9 cellular contexts compared by ENCODE assay signal in the genomic region with DNA sequence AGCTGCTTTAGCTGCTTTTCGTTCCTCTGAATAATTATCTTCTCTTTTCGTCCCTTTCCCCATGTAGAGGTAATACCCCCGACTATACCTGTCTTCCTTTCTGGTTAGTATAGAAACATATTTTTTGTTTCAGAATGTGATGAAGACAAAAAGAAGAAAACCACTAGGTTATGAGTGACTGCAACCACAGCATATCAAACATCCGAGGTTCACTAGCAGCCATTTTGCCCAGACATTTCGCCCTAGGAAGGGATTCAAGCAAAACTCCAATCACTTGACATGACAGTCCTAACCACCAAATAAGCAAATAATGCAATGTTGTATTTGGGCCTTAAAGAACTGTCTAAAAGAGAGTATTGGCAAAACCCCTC. TPM values are rescaled to one million over a fixed set of nuclear protein-coding genes. Genes with fewer than 3 reads are reported as not detected.
DNase-seq lines count a peak whose midpoint lies in the region; ATAC-seq and TF ChIP-seq lines count a peak whose summit lies in the region.
"Had no signal": no experiment of that assay in that cellular context is flagged by ENCODE, and none has a peak within 500 bp of the region (broad histone marks: within the 10 kb centered on the region; RNA-seq: fewer than 3 reads in every experiment).

No MANE protein-coding gene starts in this region.

- no peak overlapping the region for H3K4ac ChIP-seq in mesendoderm (ENCODE audit: low read depth, low read length)

- peak overlapping the region; percentile 63 for H3K27ac ChIP-seq in A673 (ENCODE audit: low read depth, low read length, poor library complexity, severe bottlenecking)
- H3K27ac ChIP-seq in mesendoderm (ENCODE audit: low read depth, low read length) = no peak overlapping the region

- H3K56ac ChIP-seq in mesendoderm (ENCODE audit: low read length) = no peak overlapping the region

- H2AK5ac ChIP-seq in mesendoderm (ENCODE audit: low read length) = no peak overlapping the region

- no peaks in the 10 kb centered on the region for H3K9me3 ChIP-seq in A673 (ENCODE audit: low read depth, low read length, poor library complexity, severe bottlenecking)

- peaks cover 99% of the 10 kb centered on the region for H3K79me2 ChIP-seq in mesendoderm (ENCODE audit: control insufficient read depth, insufficient read depth, low read length)

- H4K5ac ChIP-seq in mesendoderm (ENCODE audit: low read length) = no peak overlapping the region

- H2BK15ac ChIP-seq in mesendoderm (replicated peaks; ENCODE audit: low read depth) = no peak overlapping the region

- H3K9ac ChIP-seq in mesendoderm (ENCODE audit: low read length) = peak overlapping the region; percentile 20

- no TSS peak for BruUV-seq in A673 (replicated peaks; lab: Mats Ljungman, UMichigan)

- H3K23ac ChIP-seq in mesendoderm (ENCODE audit: low read length) = no peak overlapping the region

- CTCF ChIA-PET in A673 (lab: Charles Lee) = no interaction called here

- H2BK5ac ChIP-seq in mesendoderm (ENCODE audit: low read length) = no peak overlapping the region

- H3K4me1 ChIP-seq in A673 (ENCODE audit: insufficient read depth, low read length, poor library complexity, severe bottlenecking) (peaks cover 64% of the 10 kb centered on the region), mesendoderm (ENCODE audit: control insufficient read depth, low read depth, low read length) (peaks cover 23% of the 10 kb centered on the region)

- WGBS in mesendoderm (ENCODE audit: extremely low coverage, insufficient coverage, low lambda C conversion rate) = no CpG with 5 or more reads among the region's 5 CpGs

- H3K4me3 ChIP-seq in A673 (ENCODE audit: low read depth, low read length, poor library complexity, severe bottlenecking) (no peak overlapping the region), mesendoderm (ENCODE audit: low read length) (no peak overlapping the region)

- no peak for DNase-seq in A673 (ENCODE audit: low spot score)
- DNase-seq in activated T-helper 1 cell treated with anti-CD3 and anti-CD28 coated beads, Interleukin-12 subunit alpha, Interleukin-12 subunit beta, Interleukin-2, Interleukin-4 antibody, amounts not matched to agents 30 ng/mL and 10 ng/mL and 1 ng/mL, durations not matched to agents 14 hours and 24 hours and 36 hours (ENCODE audit: low spot score) = no peak
- DNase-seq in mesendoderm = no peak
- no peak for DNase-seq in cerebellar cortex (ENCODE audit: low spot score)
- DNase-seq in HCEC 1CT = no peak
- no peak for DNase-seq in NCI-H1930 (lab: John Stamatoyannopoulos, UW)
- DNase-seq: NCI-H446 treated with DMSO at 0.1 percent for 48 hours had no signal

- ATAC-seq in GM19452 (IDR thresholded peaks at IDR 0.05; ENCODE audit: unreplicated experiment) (peak; percentile 37), GM21526 (IDR thresholded peaks at IDR 0.05; ENCODE audit: low FRiP score, unreplicated experiment) (no peak)

- H3K18ac ChIP-seq in mesendoderm (ENCODE audit: low read length) = no peak overlapping the region

- peaks cover 82% of the 10 kb centered on the region for H3K4me1 Mint-ChIP-seq in activated T-helper 1 cell treated with anti-CD3 and anti-CD28 coated beads, Interleukin-12 subunit alpha, Interleukin-12 subunit beta, Interleukin-2, Interleukin-4 antibody, amounts not matched to agents 30 ng/mL and 10 ng/mL and 1 ng/mL, durations not matched to agents 14 hours and 24 hours and 36 hours (ENCODE audit: low read depth)

- peak overlapping the region; percentile 45 for H3K4me3 Mint-ChIP-seq in activated T-helper 1 cell treated with anti-CD3 and anti-CD28 coated beads, Interleukin-12 subunit alpha, Interleukin-12 subunit beta, Interleukin-2, Interleukin-4 antibody, amounts not matched to agents 30 ng/mL and 10 ng/mL and 1 ng/mL, durations not matched to agents 14 hours and 24 hours and 36 hours

- POLR2A ChIA-PET in A673 (lab: Charles Lee; ENCODE audit: low non-redundant PET) = no interaction called here

- no peak for TF ChIP-seq CTCF in A673 (conservative IDR thresholded peaks at IDR 0.05; ENCODE audit: low read depth, low read length)

- H2BK120ac ChIP-seq in mesendoderm (ENCODE audit: low read depth, low read length) = no peak overlapping the region

- H3K9me3 Mint-ChIP-seq in activated T-helper 1 cell treated with anti-CD3 and anti-CD28 coated beads, Interleukin-12 subunit alpha, Interleukin-12 subunit beta, Interleukin-2, Interleukin-4 antibody, amounts not matched to agents 30 ng/mL and 10 ng/mL and 1 ng/mL, durations not matched to agents 14 hours and 24 hours and 36 hours = no peaks in the 10 kb centered on the region

- no peak overlapping the region for H3K4me2 ChIP-seq in mesendoderm (ENCODE audit: low read length)

- peak overlapping the region; percentile 72 for H3K27ac Mint-ChIP-seq in activated T-helper 1 cell treated with anti-CD3 and anti-CD28 coated beads, Interleukin-12 subunit alpha, Interleukin-12 subunit beta, Interleukin-2, Interleukin-4 antibody, amounts not matched to agents 30 ng/mL and 10 ng/mL and 1 ng/mL, durations not matched to agents 14 hours and 24 hours and 36 hours

- H4K8ac ChIP-seq in mesendoderm (ENCODE audit: low read depth, low read length) = no peak overlapping the region

- H3K27me3 ChIP-seq in A673 (replicated peaks; ENCODE audit: insufficient read depth, low read depth, low read length, poor library complexity) (no peaks in the 10 kb centered on the region), mesendoderm (ENCODE audit: insufficient read depth, low read length, poor library complexity) (no peaks in the 10 kb centered on the region)

- H3K79me1 ChIP-seq in mesendoderm (ENCODE audit: low read length) = no peaks in the 10 kb centered on the region

- no peaks in the 10 kb centered on the region for H3K27me3 Mint-ChIP-seq in activated T-helper 1 cell treated with anti-CD3 and anti-CD28 coated beads, Interleukin-12 subunit alpha, Interleukin-12 subunit beta, Interleukin-2, Interleukin-4 antibody, amounts not matched to agents 30 ng/mL and 10 ng/mL and 1 ng/mL, durations not matched to agents 14 hours and 24 hours and 36 hours (ENCODE audit: insufficient read depth)

- H3K36me3 ChIP-seq in A673 (ENCODE audit: insufficient read depth, low read length, poor library complexity, severe bottlenecking) = peaks cover 41% of the 10 kb centered on the region
- H3K36me3 ChIP-seq in mesendoderm (ENCODE audit: control insufficient read depth, insufficient read depth, low read length) = peaks cover 10% of the 10 kb centered on the region

- intact Hi-C loops in A673 (cut with micrococcal nuclease; ENCODE audit: unreplicated experiment) = no loop called here
- intact Hi-C loops in activated T-helper 1 cell treated with anti-CD3 and anti-CD28 coated beads, Interleukin-12 subunit alpha, Interleukin-12 subunit beta, Interleukin-2, Interleukin-4 antibody, amounts not matched to agents 30 ng/mL and 10 ng/mL and 1 ng/mL, durations not matched to agents 14 hours and 24 hours and 36 hours (cut with micrococcal nuclease) = loop anchor here (2.0 kb wide), 1 partner anchor 62 kb away; no protein-coding TSS in a partner anchor

- H3K36me3 Mint-ChIP-seq in activated T-helper 1 cell treated with anti-CD3 and anti-CD28 coated beads, Interleukin-12 subunit alpha, Interleukin-12 subunit beta, Interleukin-2, Interleukin-4 antibody, amounts not matched to agents 30 ng/mL and 10 ng/mL and 1 ng/mL, durations not matched to agents 14 hours and 24 hours and 36 hours (ENCODE audit: low read depth) = peaks cover 57% of the 10 kb centered on the region

RNA-seq across cellular contexts. Expression of gene SNX5, which starts 9.4 kb away (rescaled TPM):
- 171 and 188 TPM in 2 replicates for total RNA-seq in A673 (2021)
- total RNA-seq in activated T-helper 1 cell treated with anti-CD3 and anti-CD28 coated beads, Interleukin-12 subunit alpha, Interleukin-12 subunit beta, Interleukin-2, Interleukin-4 antibody, amounts not matched to agents 30 ng/mL and 10 ng/mL and 1 ng/mL, durations not matched to agents 14 hours and 24 hours and 36 hours = 238 and 248 TPM in 2 replicates
- polyA plus RNA-seq in mesendoderm (2013, experiment 1 of 2) = 218 TPM
- 220 TPM for polyA plus RNA-seq in mesendoderm (2013, experiment 2 of 2)

RNA-seq across cellular contexts. Expression of gene MGME1, which starts 9.6 kb away (rescaled TPM):
- 39.1 and 41.4 TPM in 2 replicates for total RNA-seq in A673 (2021)
- total RNA-seq in activated T-helper 1 cell treated with anti-CD3 and anti-CD28 coated beads, Interleukin-12 subunit alpha, Interleukin-12 subunit beta, Interleukin-2, Interleukin-4 antibody, amounts not matched to agents 30 ng/mL and 10 ng/mL and 1 ng/mL, durations not matched to agents 14 hours and 24 hours and 36 hours = 32.1 and 33.6 TPM in 2 replicates
- 38.1 TPM for polyA plus RNA-seq in mesendoderm (2013, experiment 1 of 2)
- polyA plus RNA-seq in mesendoderm (2013, experiment 2 of 2) = 38.2 TPM
